8 cellular contexts compared by ENCODE assay signal in the genomic region with DNA sequence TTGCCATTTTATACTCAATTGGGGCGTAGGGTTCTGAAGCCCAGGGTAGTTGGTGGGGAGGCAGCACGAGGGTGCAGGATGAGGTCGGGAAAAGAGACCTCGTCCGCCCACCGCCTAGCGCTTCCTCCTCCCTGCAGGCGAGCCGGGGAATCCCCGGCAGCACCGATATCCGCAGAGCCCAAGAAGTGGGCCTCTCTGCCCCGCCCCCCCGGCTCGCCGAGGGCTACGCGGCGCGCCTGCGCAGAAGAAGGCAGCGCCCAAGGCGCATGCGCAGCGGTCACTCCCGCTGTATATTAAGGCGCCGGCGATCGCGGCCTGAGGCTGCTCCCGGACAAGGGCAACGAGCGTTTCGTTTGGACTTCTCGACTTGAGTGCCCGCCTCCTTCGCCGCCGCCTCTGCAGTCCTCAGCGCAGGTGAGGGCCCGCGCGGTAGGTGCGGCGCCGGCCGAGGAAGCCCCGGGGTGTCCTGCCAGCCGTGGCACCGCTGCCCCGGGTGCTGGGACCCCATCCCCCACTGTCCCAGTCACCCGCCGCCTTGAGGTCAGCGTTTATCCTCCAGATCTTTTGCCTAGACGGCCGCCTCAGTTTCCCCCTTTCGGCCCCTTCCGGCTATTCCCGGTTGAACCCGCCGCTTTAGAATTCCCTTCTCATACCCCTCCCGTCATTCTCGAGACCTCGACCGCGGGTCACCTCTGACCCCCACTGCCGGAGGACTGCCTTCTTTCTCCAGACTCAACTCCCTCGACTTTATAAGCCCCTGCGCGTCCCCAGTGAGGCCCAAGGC. TPM values are rescaled to one million over a fixed set of nuclear protein-coding genes. Genes with fewer than 3 reads are reported as not detected.
DNase-seq lines count a peak whose midpoint lies in the region; ATAC-seq and TF ChIP-seq lines count a peak whose summit lies in the region.

A gene (plus strand): TSS at position 319 of the 784 bp plus-strand sequence. CDS start 1,082 bp downstream, outside the sequence.

- peaks cover 50% of the 10 kb centered on the region for H3K4me1 Mint-ChIP-seq in T-helper 2 cell treated with Interferon-gamma antibody and Interleukin-4, amounts not matched to agents 5 μg/mL and 100 μg/mL, for 36 hours (ENCODE audit: low read depth)

- peak within 1 kb of the TSS; percentile 81 to 89 for H3K4me3 ChIP-seq in ascending aorta
- H3K4me3 ChIP-seq in aorta (ENCODE audit: low read length in 2 of 2) = peak within 1 kb of the TSS; percentile 51 to 79

- H3K27ac ChIP-seq in ascending aorta = peak within 1 kb of the TSS; percentile 70 to 74
- H3K27ac ChIP-seq in aorta (ENCODE audit: low read depth in 1 of 2, low read length in 2 of 2) = peak within 1 kb of the TSS in 1 of 2 donors; percentile 22

- ATAC-seq in GM18502 (IDR thresholded peaks at IDR 0.05; ENCODE audit: poor library complexity, unreplicated experiment) (peak; percentile 82), HG02885 (IDR thresholded peaks at IDR 0.05; ENCODE audit: poor library complexity, unreplicated experiment) (peak; percentile 86), aorta (ENCODE audit: low FRiP score) (peak; percentile 95)

- H3K9me3 Mint-ChIP-seq in T-helper 2 cell treated with Interferon-gamma antibody and Interleukin-4, amounts not matched to agents 5 μg/mL and 100 μg/mL, for 36 hours = no peaks in the 10 kb centered on the region

- H3K4me1 ChIP-seq in ascending aorta (peaks cover 0 to 13% of the 10 kb centered on the region in 2 donors), aorta (ENCODE audit: control insufficient read depth in 1 of 2, insufficient read depth in 2 of 2, low read length in 2 of 2) (no peaks in the 10 kb centered on the region)

- intact Hi-C loops in ascending aorta (cut with DNase I) = loop anchor here (1.0 kb wide), 1 partner anchor 43 kb away; no protein-coding TSS in a partner anchor
- intact Hi-C loops in aorta (cut with DNase I) = no loop called here

- 0 to 1% methylated on average over 71 of the region's 71 CpGs for WGBS in aorta, 2 donors

- H3K36me3 Mint-ChIP-seq in T-helper 2 cell treated with Interferon-gamma antibody and Interleukin-4, amounts not matched to agents 5 μg/mL and 100 μg/mL, for 36 hours (ENCODE audit: low read depth) = peaks cover 38% of the 10 kb centered on the region

- H3K36me3 ChIP-seq in ascending aorta (peaks cover 11 to 17% of the 10 kb centered on the region in 2 donors), aorta (ENCODE audit: control insufficient read depth in 1 of 2, insufficient read depth in 2 of 2, low read length in 1 of 2) (peaks cover 0 to 5% of the 10 kb centered on the region in 2 donors)

- peak within 1 kb of the TSS; percentile 99 for H3K4me3 Mint-ChIP-seq in T-helper 2 cell treated with Interferon-gamma antibody and Interleukin-4, amounts not matched to agents 5 μg/mL and 100 μg/mL, for 36 hours

- H3K27ac Mint-ChIP-seq in T-helper 2 cell treated with Interferon-gamma antibody and Interleukin-4, amounts not matched to agents 5 μg/mL and 100 μg/mL, for 36 hours = peak within 1 kb of the TSS; percentile 94

- H3K9me3 ChIP-seq in ascending aorta (no peaks in the 10 kb centered on the region), aorta (ENCODE audit: control insufficient read depth, low read length) (no peaks in the 10 kb centered on the region)

- no peaks in the 10 kb centered on the region for H3K27me3 Mint-ChIP-seq in T-helper 2 cell treated with Interferon-gamma antibody and Interleukin-4, amounts not matched to agents 5 μg/mL and 100 μg/mL, for 36 hours (ENCODE audit: low read depth)

- peak in 2 of 3 experiments; percentile 3 to 13 for TF ChIP-seq CTCF in ascending aorta (IDR thresholded peaks at IDR 0.05)

- H3K27me3 ChIP-seq in ascending aorta = no peaks in the 10 kb centered on the region
- H3K27me3 ChIP-seq in aorta (ENCODE audit: control insufficient read depth in 1 of 2, insufficient read depth in 2 of 2, low read length in 1 of 2) = no peaks in the 10 kb centered on the region

- DNase-seq in NCI-H1694 treated with DMSO at 0.1 percent for 48 hours (lab: John Stamatoyannopoulos, UW) = peak; percentile 13
- peak; percentile 97 for DNase-seq in T-helper 2 cell treated with Interferon-gamma antibody and Interleukin-4, amounts not matched to agents 5 μg/mL and 100 μg/mL, for 36 hours (ENCODE audit: low spot score)
- DNase-seq in ascending aorta (ENCODE audit: low spot score in 2 of 2) = peak; percentile 77 to 95
- peak; percentile 98 for DNase-seq in hepatic stellate cell (ENCODE audit: low spot score)
- DNase-seq in renal cortical epithelial cell (ENCODE audit: low read depth) = peak; percentile 69
- DNase-seq in aorta = peak; percentile 95 to 97

RNA-seq across cellular contexts. Expression of the gene that starts here (rescaled TPM):
- total RNA-seq in ascending aorta (58.3 TPM), renal cortical epithelial cell (43.9 and 48.3 TPM in 2 replicates), aorta (10 to 100 TPM; 30.2 to 34.5 TPM)
- polyA plus RNA-seq in aorta = 10 to 100 TPM; 14.4 to 16.5 TPM

Comparison
In these comparisons a context has a peak if more than half of its experiments do, and no peak if none do; other contexts are left out.
1. DNase-seq: peak in every context shown above with its lines; median percentile 98 in hepatic stellate cell; 97 in T-helper 2 cell treated with Interferon-gamma antibody and Interleukin-4, amounts not matched to agents 5 μg/mL and 100 μg/mL, for 36 hours; 96 in aorta; 86 in ascending aorta; 69 in renal cortical epithelial cell; 13 in NCI-H1694 treated with DMSO at 0.1 percent for 48 hours.